Comparison of ENCODE assay signal across 22 cellular contexts in the genomic region with DNA sequence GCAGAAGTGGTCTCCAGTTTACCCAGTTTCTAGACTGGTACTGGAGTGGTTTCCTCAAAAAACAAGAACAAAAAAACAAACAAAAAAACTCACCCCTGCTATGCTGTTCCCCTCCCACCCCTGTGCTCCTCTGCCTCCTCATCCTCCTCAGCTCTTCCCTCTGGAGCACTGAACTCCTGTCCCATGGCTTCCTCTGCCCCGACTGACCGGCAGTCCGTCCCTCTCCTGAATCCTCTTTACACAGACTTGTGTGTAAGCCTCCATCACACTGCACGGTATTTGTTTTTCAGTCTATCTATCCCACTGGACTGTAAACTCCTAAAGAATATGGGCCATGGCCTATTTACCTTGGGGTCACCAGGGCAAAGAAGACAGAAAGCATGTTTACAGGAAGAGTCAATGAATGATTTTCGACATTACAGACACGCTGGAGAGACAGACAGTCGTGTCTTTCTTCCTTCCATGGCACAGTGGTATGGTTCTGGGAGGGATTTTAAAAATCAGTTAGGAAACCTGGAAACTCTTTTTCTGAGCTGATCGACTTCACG.
"Had no signal": no experiment of that assay in that cellular context is flagged by ENCODE, and none has a peak within 500 bp of the region (broad histone marks: within the 10 kb centered on the region; RNA-seq: fewer than 3 reads in every experiment).

No MANE protein-coding gene starts in this region.

- H3K36me3 ChIP-seq: SJSA1 had no signal

- H3K27ac Mint-ChIP-seq: IgD-negative memory B cell had no signal

- H3K27me3 ChIP-seq: SJSA1 had no signal

- ATAC-seq: K562 had no signal

- H3K36me3 Mint-ChIP-seq: IgD-negative memory B cell had no signal

- H3K9me3 ChIP-seq: SJSA1 had no signal

- H3K4me3 Mint-ChIP-seq: IgD-negative memory B cell had no signal

- H3K4me2 ChIP-seq: KMS-11 had no signal

- H3K27ac ChIP-seq: KMS-11, SJSA1, SK-N-MC had no signal

- H3K9ac ChIP-seq: KMS-11 had no signal

- H3K4me1 ChIP-seq: SJSA1 had no signal

- H3K9me3 Mint-ChIP-seq: IgD-negative memory B cell had no signal

- DNase-seq: Kasumi-1, MM.1S, NCI-H1092 treated with DMSO at 0.1 percent for 48 hours, NCI-H1436, NCI-H187, NCI-H2029, NCI-H2081 treated with DMSO at 0.1 percent for 48 hours, NCI-H2171, NCI-H226, NCI-H446, NCI-H510A, NCI-H524 treated with DMSO at 0.1 percent for 48 hours, NCI-H69, NCI-H774, Right ventricle myocardium superior, RPMI8226, SIG-M5 had no signal

- H3K4me3 ChIP-seq: K562, SJSA1, SK-N-MC had no signal
